ENCODE assay signal across 1 cellular context in genomic region chr12:94980577-94980976, GRCh38.
TF ChIP-seq lines count a peak whose summit lies in the region.

No MANE protein-coding gene starts in this region.

TF ChIP-seq in HCT116, 20 proteins besides CTCF, POLR2A, EP300 and RAD21 (continued from another document):
- TF ChIP-seq MAX (IDR thresholded peaks at IDR 0.05): no peak
- no peak for TF ChIP-seq EGR1 (IDR thresholded peaks at IDR 0.05; ENCODE audit: low read depth)
- no peak for TF ChIP-seq EZH2 (IDR thresholded peaks at IDR 0.05)
- no peak for TF ChIP-seq ZBTB33 (IDR thresholded peaks at IDR 0.05; ENCODE audit: extremely low read depth, insufficient replicate concordance, low read length)
- TF ChIP-seq SRF (IDR thresholded peaks at IDR 0.05; ENCODE audit: low read depth): no peak
- no peak for TF ChIP-seq ELF1 (IDR thresholded peaks at IDR 0.05; ENCODE audit: borderline replicate concordance, low read depth)
- no peak for TF ChIP-seq TCF7L2 (IDR thresholded peaks at IDR 0.05; ENCODE audit: borderline replicate concordance, extremely low read depth, insufficient read depth, insufficient read length)
